Comparison of ENCODE assay signal across 18 cellular contexts in genomic region chr13:45301263-45301662, GRCh38.
"Had no signal": no experiment of that assay in that cellular context is flagged by ENCODE, and none has a peak within 500 bp of the region (broad histone marks: within the 10 kb centered on the region; RNA-seq: fewer than 3 reads in every experiment).

No MANE protein-coding gene starts in this region.

- H3K4me3 Mint-ChIP-seq: activated naive CD8-positive, alpha-beta T cell; activated T-cell treated with anti-CD3 and anti-CD28 coated beads, Interleukin-2, amount 50 U/mL, for 72 hours; neural crest cell had no signal

- ATAC-seq: activated T-cell treated with anti-CD3 and anti-CD28 coated beads, Interleukin-2, amount 50 U/mL, for 72 hours; esophagus mucosa; gastrocnemius medialis; heart left ventricle; psoas muscle; right cardiac atrium; stimulated activated naive CD8-positive, alpha-beta T cell treated with anti-CD3 and anti-CD28 coated beads, Interleukin-15, Interleukin-2, amounts not matched to agents 100 U/mL and 50 U/mL, for 24 hours had no signal

- DNase-seq: activated CD4-positive, CD25-positive, alpha-beta regulatory T cell treated with anti-CD3 and anti-CD28 coated beads, Interleukin-2, amount 50 U/mL, for 72 hours; activated gamma-delta T cell; activated T-cell treated with anti-CD3 and anti-CD28 coated beads, Interleukin-2, amount 50 U/mL, for 72 hours; effector CD4-positive, alpha-beta T cell; gastrocnemius medialis; heart left ventricle; kidney; left ventricle myocardium inferior; psoas muscle; right cardiac atrium; stimulated activated naive CD8-positive, alpha-beta T cell treated with anti-CD3 and anti-CD28 coated beads, Interleukin-15, Interleukin-2, amounts not matched to agents 100 U/mL and 50 U/mL, for 24 hours; T-helper 1 cell; T-helper 9 cell; trophoblast cell had no signal

- H3K27ac Mint-ChIP-seq: activated naive CD8-positive, alpha-beta T cell; activated T-cell treated with anti-CD3 and anti-CD28 coated beads, Interleukin-2, amount 50 U/mL, for 72 hours had no signal

- FAIRE-seq: kidney had no signal

- H3K9me3 Mint-ChIP-seq: activated T-cell treated with anti-CD3 and anti-CD28 coated beads, Interleukin-2, amount 50 U/mL, for 72 hours; neural crest cell had no signal

- H3K27me3 ChIP-seq: heart left ventricle had no signal

- H3K27ac ChIP-seq: gastrocnemius medialis, heart left ventricle, left ventricle myocardium inferior, psoas muscle, skin epidermis had no signal

- H3K36me3 ChIP-seq: gastrocnemius medialis, heart left ventricle, left ventricle myocardium inferior had no signal

- H3K9me3 ChIP-seq: gastrocnemius medialis, heart left ventricle, left ventricle myocardium inferior, psoas muscle had no signal

- H3K4me3 ChIP-seq: gastrocnemius medialis, heart left ventricle, left ventricle myocardium inferior, psoas muscle, skin epidermis had no signal
